ENCODE assay signal across 17 cellular contexts in the genomic region with DNA sequence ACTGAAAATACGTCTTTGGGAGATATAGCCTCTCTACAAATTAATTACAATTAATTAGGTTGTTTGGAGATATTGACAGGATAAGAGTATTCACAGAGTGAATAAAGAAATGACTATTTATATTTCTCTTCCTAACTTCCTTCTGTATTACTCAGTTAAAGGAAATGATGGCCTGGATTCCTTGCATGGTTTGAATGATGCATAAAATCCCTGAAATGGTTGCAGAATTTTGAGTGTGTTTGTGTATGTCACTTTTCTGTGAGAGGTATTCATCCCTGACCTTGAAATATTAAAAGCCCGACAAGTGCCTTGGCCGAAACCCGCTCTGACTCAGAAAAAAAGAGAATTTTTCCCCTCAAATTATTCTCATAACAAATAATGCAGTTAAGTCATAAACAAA.
"Had no signal": no experiment of that assay in that cellular context is flagged by ENCODE, and none has a peak within 500 bp of the region (broad histone marks: within the 10 kb centered on the region; RNA-seq: fewer than 3 reads in every experiment).

No MANE protein-coding gene starts in this region.

- H2AFZ ChIP-seq: neural progenitor cell had no signal

- H3K4me3 ChIP-seq: adrenal gland, heart right ventricle, left lung, neural progenitor cell, smooth muscle cell, testis, uterus had no signal

- H3K27ac ChIP-seq: epithelial cell of prostate, heart right ventricle, left lung, neural progenitor cell, testis, uterus had no signal

- DNase-seq: activated CD4-positive, alpha-beta memory T cell treated with anti-CD3 and anti-CD28 coated beads for 36 hours; activated CD4-positive, alpha-beta T cell treated with anti-CD3 and anti-CD28 coated beads for 48 hours; activated T-cell treated with anti-CD3 and anti-CD28 coated beads, Interleukin-2, amount 50 U/mL, for 1 hour; endodermal cell; heart right ventricle; naive thymus-derived CD8-positive, alpha-beta T cell; stimulated activated CD4-positive, alpha-beta T cell treated with anti-CD3 and anti-CD28 coated beads, Interleukin-15, amount 100 ng/mL, for 24 hours; stimulated activated naive B cell treated with anti-CD40 and anti-IgM and Interleukin-4, amounts not matched to agents 10 μg/mL and 1 μg/mL and 100 μg/mL, for 72 hours; testis; uterus had no signal

- H3K36me3 ChIP-seq: adrenal gland, uterus had no signal

- H3K9me3 ChIP-seq: adrenal gland, left lung, testis, uterus had no signal

- H3K4me1 ChIP-seq: adrenal gland, heart right ventricle, left lung, neural progenitor cell, testis, uterus had no signal

- ATAC-seq: activated naive CD4-positive, alpha-beta T cell treated with anti-CD3 and anti-CD28 coated beads, Interleukin-2, amount 50 U/mL, for 72 hours; heart right ventricle; left lung; naive thymus-derived CD8-positive, alpha-beta T cell; sciatic nerve; stimulated activated naive B cell treated with anti-CD40 and anti-IgM and Interleukin-4, amounts not matched to agents 10 μg/mL and 1 μg/mL and 100 μg/mL, for 72 hours had no signal

- H3K4me2 ChIP-seq: neural progenitor cell, smooth muscle cell had no signal

- H3K27me3 ChIP-seq: adrenal gland, heart right ventricle, left lung, neural progenitor cell, testis, uterus had no signal
